In the genomic region with DNA sequence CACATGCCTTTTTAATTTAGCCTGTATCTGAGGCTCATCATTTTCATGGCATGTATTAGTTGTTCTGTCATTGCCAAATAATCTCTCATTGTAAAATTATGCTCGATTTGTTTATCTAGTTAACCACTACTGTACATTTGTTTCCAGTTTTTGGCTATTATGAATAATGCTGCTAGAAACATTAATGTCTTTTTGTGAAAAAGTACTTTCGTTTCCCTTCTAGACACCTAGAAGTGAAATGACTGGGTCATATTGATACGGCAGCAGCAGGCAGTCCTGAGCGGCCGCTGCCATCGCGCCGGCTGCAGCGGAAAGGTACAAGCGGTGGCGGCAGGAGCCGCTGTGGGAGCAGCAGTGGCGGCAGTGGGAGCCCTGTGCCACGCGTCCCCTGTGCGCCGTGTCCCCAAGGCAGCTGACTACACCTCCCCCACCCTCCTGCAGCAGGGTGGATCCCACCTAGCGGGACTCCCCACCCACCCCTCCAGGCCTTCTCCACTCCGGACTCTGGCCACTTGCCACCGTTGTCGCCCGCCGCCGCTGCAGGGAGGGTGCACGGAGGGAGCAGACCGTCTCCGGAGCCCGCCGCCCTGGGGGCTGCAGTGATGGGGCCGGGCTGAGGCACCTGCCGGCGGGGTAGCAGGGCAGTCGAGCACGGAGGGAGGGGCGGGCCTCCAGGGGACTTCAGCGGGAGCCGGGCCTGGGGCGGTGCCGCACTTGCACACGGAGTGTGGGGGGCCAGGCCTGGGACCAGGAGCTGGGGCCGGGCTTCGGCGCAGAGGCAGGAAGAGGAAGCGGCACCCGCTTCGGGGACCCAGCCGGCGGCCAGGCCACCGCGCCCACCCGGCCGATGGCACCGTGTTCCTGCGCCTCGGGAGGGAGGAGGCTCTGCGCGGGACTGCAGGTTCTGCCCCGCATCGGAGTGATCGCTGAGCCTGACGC, we compare ENCODE assay signal across 8 cellular contexts.
DNase-seq lines count a peak whose midpoint lies in the region; ATAC-seq and TF ChIP-seq lines count a peak whose summit lies in the region.

No MANE protein-coding gene starts in this region.

- no peak overlapping the region for H3K9ac ChIP-seq in mammary epithelial cell (ENCODE audit: insufficient read depth, low read length)

- H3K27ac Mint-ChIP-seq in stimulated activated effector memory CD8-positive, alpha-beta T cell treated with anti-CD3 and anti-CD28 coated beads, Interleukin-12 subunit alpha, Interleukin-12 subunit beta, amount 100 ng/mL, for 72 hours = no peak overlapping the region

- dilution Hi-C loops in mammary epithelial cell (cut with HindIII; ENCODE audit: low sequenced_read_pairs) = no loop called here

- H3K9me3 ChIP-seq in mammary epithelial cell (replicated peaks; ENCODE audit: insufficient read depth, low read length) = no peaks in the 10 kb centered on the region

- H3K4me2 ChIP-seq in mammary epithelial cell (ENCODE audit: insufficient read depth, low read depth, low read length) = peak overlapping the region; percentile 99

- intact Hi-C loops in mammary epithelial cell (cut with micrococcal nuclease) = loop anchor here (5.0 kb wide), 1 partner anchor 58 kb away; no protein-coding TSS in a partner anchor

- peak overlapping the region; percentile 40 to 53 (median 51) for H3K4me3 ChIP-seq in mammary epithelial cell (replicated peaks in 1 of 3; ENCODE audit: insufficient read depth in 1 of 3, low read depth in 2 of 3, low read length in 3 of 3)

- peaks cover 2% of the 10 kb centered on the region for H3K27me3 ChIP-seq in mammary epithelial cell (ENCODE audit: insufficient read depth, low read length)

- no peaks in the 10 kb centered on the region for H3K36me3 ChIP-seq in mammary epithelial cell (ENCODE audit: insufficient read depth, low read length)

- DNase-seq in C1 segment of cervical spinal cord (lab: John Stamatoyannopoulos, UW) (peak in 8 of 14 donors; percentile 3 to 73 (median 18)), NCI-H748 (lab: John Stamatoyannopoulos, UW; ENCODE audit: unreplicated experiment) (peak; percentile 81), mammary epithelial cell (no peak), islet precursor cell (peak; percentile 77), KG1 (lab: John Stamatoyannopoulos, UW) (no peak)
- no peak for DNase-seq in stimulated activated effector memory CD8-positive, alpha-beta T cell treated with anti-CD3 and anti-CD28 coated beads, Interleukin-12 subunit alpha, Interleukin-12 subunit beta, amount 100 ng/mL, for 72 hours (ENCODE audit: low spot score in 2 of 2)

- CTCF ChIA-PET in mammary epithelial cell (lab: Charles Lee; ENCODE audit: low non-redundant PET) = no interaction called here

- ATAC-seq in GM18867 (IDR thresholded peaks at IDR 0.05; ENCODE audit: unreplicated experiment) (peak; percentile 98), HG03025 (IDR thresholded peaks at IDR 0.05; ENCODE audit: low FRiP score, unreplicated experiment) (peak; percentile 92)
- ATAC-seq in stimulated activated effector memory CD8-positive, alpha-beta T cell treated with anti-CD3 and anti-CD28 coated beads, Interleukin-12 subunit alpha, Interleukin-12 subunit beta, amount 100 ng/mL, for 72 hours = peak; percentile 80

- no TSS peak for BruUV-seq in mammary epithelial cell (replicated peaks; lab: Mats Ljungman, UMichigan)

- H3K4me1 Mint-ChIP-seq in stimulated activated effector memory CD8-positive, alpha-beta T cell treated with anti-CD3 and anti-CD28 coated beads, Interleukin-12 subunit alpha, Interleukin-12 subunit beta, amount 100 ng/mL, for 72 hours = no peaks in the 10 kb centered on the region

- H3K79me2 ChIP-seq in mammary epithelial cell (ENCODE audit: insufficient read depth, low read length) = no peaks in the 10 kb centered on the region

- H3K9me3 Mint-ChIP-seq in stimulated activated effector memory CD8-positive, alpha-beta T cell treated with anti-CD3 and anti-CD28 coated beads, Interleukin-12 subunit alpha, Interleukin-12 subunit beta, amount 100 ng/mL, for 72 hours = no peaks in the 10 kb centered on the region

- H4K20me1 ChIP-seq in mammary epithelial cell (ENCODE audit: insufficient read depth, low read length) = no peaks in the 10 kb centered on the region

- peak overlapping the region; percentile 85 for H2AFZ ChIP-seq in mammary epithelial cell (ENCODE audit: low read depth, low read length)

- peaks cover 12% of the 10 kb centered on the region for H3K4me1 ChIP-seq in mammary epithelial cell (ENCODE audit: insufficient read depth, low read length)

- H3K36me3 Mint-ChIP-seq in stimulated activated effector memory CD8-positive, alpha-beta T cell treated with anti-CD3 and anti-CD28 coated beads, Interleukin-12 subunit alpha, Interleukin-12 subunit beta, amount 100 ng/mL, for 72 hours = no peaks in the 10 kb centered on the region

- H3K27ac ChIP-seq in mammary epithelial cell (ENCODE audit: insufficient read depth, low read depth, low read length) = no peak overlapping the region

- H3K4me3 Mint-ChIP-seq in stimulated activated effector memory CD8-positive, alpha-beta T cell treated with anti-CD3 and anti-CD28 coated beads, Interleukin-12 subunit alpha, Interleukin-12 subunit beta, amount 100 ng/mL, for 72 hours = peak overlapping the region; percentile 30

- in situ Hi-C loops in mammary epithelial cell (cut with MboI; ENCODE audit: low sequenced_read_pairs in 2 of 2) = no loop called here

- WGBS in mammary epithelial cell (ENCODE audit: low coverage, missing lambda C conversion rate) = 6% methylated on average over 12 of the region's 61 CpGs

- no peak for TF ChIP-seq CTCF in mammary epithelial cell (conservative IDR thresholded peaks at IDR 0.05 in 1 of 2, IDR thresholded peaks at IDR 0.05 in 1 of 2; ENCODE audit: extremely low read depth in 1 of 2, insufficient read depth in 1 of 2, low read depth in 1 of 2, low read length in 2 of 2)

Comparison
In these comparisons a context has a peak if more than half of its experiments do, and no peak if none do; other contexts are left out.
1. DNase-seq: peak in C1 segment of cervical spinal cord (8 of 14), NCI-H748 (single experiment) and islet precursor cell (single experiment); none in mammary epithelial cell (single experiment), stimulated activated effector memory CD8-positive, alpha-beta T cell treated with anti-CD3 and anti-CD28 coated beads, Interleukin-12 subunit alpha, Interleukin-12 subunit beta, amount 100 ng/mL, for 72 hours (0 of 2) and KG1 (single experiment).
2. Peak in every context shown above with its lines, with median percentiles within 50 percentile points of each other: ATAC-seq.